In genomic region chrX:49233887-49234555, GRCh38 we compare ENCODE assay signal across 1 cellular context.
TF ChIP-seq lines count a peak whose summit lies in the region.

No MANE protein-coding gene starts in this region.

TF ChIP-seq in IMR-90, 13 proteins besides CTCF, POLR2A, EP300 and RAD21 (continued from another document):
- TF ChIP-seq MAZ (IDR thresholded peaks at IDR 0.05; ENCODE audit: borderline replicate concordance, low read depth, low read length) (no peak), RFX5 (IDR thresholded peaks at IDR 0.05; ENCODE audit: low read depth, low read length) (no peak), NFE2L2 (IDR thresholded peaks at IDR 0.05; ENCODE audit: low read depth, low read length) (no peak), MXI1 (IDR thresholded peaks at IDR 0.05; ENCODE audit: borderline replicate concordance, low read depth, low read length) (no peak)
